ENCODE assay signal across 18 cellular contexts in genomic region chr19:6062961-6063575, GRCh38. TPM values are rescaled to one million over a fixed set of nuclear protein-coding genes. Genes with fewer than 3 reads are reported as not detected.
DNase-seq lines count a peak whose midpoint lies in the region; ATAC-seq, FAIRE-seq and TF ChIP-seq lines count a peak whose summit lies in the region.
"Had no signal": no experiment of that assay in that cellular context is flagged by ENCODE, and none has a peak within 500 bp of the region (broad histone marks: within the 10 kb centered on the region; RNA-seq: fewer than 3 reads in every experiment).

No MANE protein-coding gene starts in this region.

- DNase-seq in activated CD8-positive, alpha-beta T cell treated with anti-CD3 and anti-CD28 coated beads for 36 hours = no peak
- DNase-seq in activated CD8-positive, alpha-beta T cell treated with anti-CD3 and anti-CD28 coated beads, Interleukin-2, amount 10 ng/mL, durations not matched to agents 7 days and 5 days = no peak
- DNase-seq in K562 (ENCODE audit: extremely low read depth in 1 of 4, low spot score in 3 of 4) (no peak), mesenteric fat pad (ENCODE audit: low spot score) (peak; percentile 77), NCI-H2081 (lab: John Stamatoyannopoulos, UW) (no peak), NCI-H226 (no peak)
- DNase-seq: activated gamma-delta T cell treated with Interleukin-2 at 50 U/mL for 16 hours; NCI-H1417 treated with DMSO at 0.1 percent for 48 hours; stimulated activated CD4-positive, alpha-beta T cell treated with anti-CD3 and anti-CD28 coated beads, Interleukin-1b, Interleukin-23, amount 100 ng/mL, for 48 hours had no signal

- TF ChIP-seq CTCF in activated CD8-positive, alpha-beta T cell treated with anti-CD3 and anti-CD28 coated beads for 36 hours (IDR thresholded peaks at IDR 0.05) = no peak
- TF ChIP-seq CTCF in K562 (IDR thresholded peaks at IDR 0.05 in 2 of 3, conservative IDR thresholded peaks at IDR 0.05 in 1 of 3; ENCODE audit: insufficient read depth in 2 of 3, low read depth in 1 of 3, low read length in 3 of 3) = no peak

- no peaks in the 10 kb centered on the region for H3K36me3 Mint-ChIP-seq in activated CD8-positive, alpha-beta T cell treated with anti-CD3 and anti-CD28 coated beads for 36 hours (ENCODE audit: low read depth)
- H3K36me3 Mint-ChIP-seq in activated CD8-positive, alpha-beta T cell treated with anti-CD3 and anti-CD28 coated beads, Interleukin-2, amount 10 ng/mL, durations not matched to agents 7 days and 5 days (ENCODE audit: low read depth) = no peaks in the 10 kb centered on the region
- H3K36me3 Mint-ChIP-seq: CD4-positive, alpha-beta memory T cell; IgD-negative memory B cell had no signal

- peak overlapping the region; percentile 64 for H3K27ac Mint-ChIP-seq in activated CD8-positive, alpha-beta T cell treated with anti-CD3 and anti-CD28 coated beads for 36 hours
- no peak overlapping the region for H3K27ac Mint-ChIP-seq in activated CD8-positive, alpha-beta T cell treated with anti-CD3 and anti-CD28 coated beads, Interleukin-2, amount 10 ng/mL, durations not matched to agents 7 days and 5 days

- H3K27ac ChIP-seq in K562 (ENCODE audit: extremely low read depth, low read depth, low read length) (peak overlapping the region; percentile 85; the same call in 1 of the 3 replicates), subcutaneous abdominal adipose tissue (ENCODE audit: low read depth, low read length) (peak overlapping the region; percentile 77)
- H3K27ac ChIP-seq: cardiac muscle cell, hepatocyte had no signal

- no TSS peak for BruUV-seq in K562 (replicated peaks; lab: Mats Ljungman, UMichigan)

- no peak overlapping the region for H3K4me3 Mint-ChIP-seq in activated CD8-positive, alpha-beta T cell treated with anti-CD3 and anti-CD28 coated beads for 36 hours
- no peak overlapping the region for H3K4me3 Mint-ChIP-seq in activated CD8-positive, alpha-beta T cell treated with anti-CD3 and anti-CD28 coated beads, Interleukin-2, amount 10 ng/mL, durations not matched to agents 7 days and 5 days
- H3K4me3 Mint-ChIP-seq: IgD-negative memory B cell had no signal

- WGBS in K562 (ENCODE audit: insufficient coverage, low coverage, missing lambda C conversion rate) = 94% methylated on average over 17 of the region's 17 CpGs

- H3K36me3 ChIP-seq in K562 (ENCODE audit: control insufficient read depth, insufficient read depth, low read length) = peaks cover 2% of the 10 kb centered on the region; the same call in 1 of the 3 replicates
- peaks cover 0 to 2% (median 0%) of the 10 kb centered on the region in 5 donors for H3K36me3 ChIP-seq in subcutaneous abdominal adipose tissue (ENCODE audit: control insufficient read depth in 5 of 5, insufficient read depth in 5 of 5, low read length in 5 of 5)
- H3K36me3 ChIP-seq: cardiac muscle cell had no signal

- H3K9me3 Mint-ChIP-seq in activated CD8-positive, alpha-beta T cell treated with anti-CD3 and anti-CD28 coated beads for 36 hours = no peaks in the 10 kb centered on the region
- H3K9me3 Mint-ChIP-seq in activated CD8-positive, alpha-beta T cell treated with anti-CD3 and anti-CD28 coated beads, Interleukin-2, amount 10 ng/mL, durations not matched to agents 7 days and 5 days (ENCODE audit: insufficient read depth) = no peaks in the 10 kb centered on the region
- H3K9me3 Mint-ChIP-seq: CD4-positive, alpha-beta memory T cell; IgD-negative memory B cell had no signal

- H4K20me1 ChIP-seq in K562 (replicated peaks; ENCODE audit: control insufficient read depth, insufficient read depth, low read length) = no peaks in the 10 kb centered on the region

- in situ Hi-C loops in K562 (cut with MboI) = no loop called here

- peaks cover 53% of the 10 kb centered on the region for H3K79me2 ChIP-seq in K562 (ENCODE audit: control insufficient read depth, insufficient read depth, low read length)
- H3K79me2 ChIP-seq: hepatocyte had no signal

- H3K4me3 ChIP-seq in K562 = no peak overlapping the region
- peak overlapping the region; percentile 8 to 45 (median 36) for H3K4me3 ChIP-seq in subcutaneous abdominal adipose tissue (ENCODE audit: low read depth in 1 of 5, low read length in 5 of 5)
- H3K4me3 ChIP-seq: cardiac muscle cell, hepatocyte, lung had no signal

- H3K9me3 ChIP-seq in K562 (replicated peaks; ENCODE audit: control insufficient read depth, insufficient read depth, low read depth, low read length) (no peaks in the 10 kb centered on the region), subcutaneous abdominal adipose tissue (ENCODE audit: control insufficient read depth in 5 of 5, low read length in 5 of 5) (peaks cover 0 to 3% (median 0%) of the 10 kb centered on the region in 5 donors)

- CTCF ChIA-PET in activated CD8-positive, alpha-beta T cell treated with anti-CD3 and anti-CD28 coated beads for 36 hours (lab: Charles Lee) = interaction anchor here (0.8 to 3.4 kb wide), 4 partner anchors 13 to 76 kb away, joined by 3 to 21 read pairs (median 4); no protein-coding TSS in a partner anchor
- CTCF ChIA-PET in activated CD8-positive, alpha-beta T cell treated with anti-CD3 and anti-CD28 coated beads, Interleukin-2, amount 10 ng/mL, durations not matched to agents 7 days and 5 days (lab: Charles Lee) = interaction anchor here (0.9 to 1.7 kb wide), 9 partner anchors 10 to 363 kb away, joined by 3 to 8 read pairs (median 4); no protein-coding TSS in a partner anchor
- CTCF ChIA-PET in K562 (lab: Yijun Ruan, JAX; ENCODE audit: low intra/inter-chr PET ratio) = no interaction called here

- TF ChIP-seq RAD21 in K562 (CRISPR knock-in tag; conservative IDR thresholded peaks at IDR 0.05 in 1 of 2, IDR thresholded peaks at IDR 0.05 in 1 of 2) = no peak

- POLR2A ChIA-PET in activated CD8-positive, alpha-beta T cell treated with anti-CD3 and anti-CD28 coated beads for 36 hours (lab: Charles Lee) = interaction anchor here (0.6 kb wide), 1 partner anchor 52 kb away, joined by 3 read pairs; no protein-coding TSS in a partner anchor
- POLR2A ChIA-PET in activated CD8-positive, alpha-beta T cell treated with anti-CD3 and anti-CD28 coated beads, Interleukin-2, amount 10 ng/mL, durations not matched to agents 7 days and 5 days (lab: Charles Lee) = no interaction called here
- POLR2A ChIA-PET in K562 (lab: Yijun Ruan, JAX) = interaction anchor here (1.3 kb wide), 1 partner anchor 15 kb away, joined by 3 read pairs; no protein-coding TSS in a partner anchor

- no peak overlapping the region; the same call in 1 of the 2 replicates for H3K4me2 ChIP-seq in K562 (ENCODE audit: insufficient read depth, low read length)
- H3K4me2 ChIP-seq: hepatocyte had no signal

- peaks cover 56% of the 10 kb centered on the region for H3K4me1 Mint-ChIP-seq in activated CD8-positive, alpha-beta T cell treated with anti-CD3 and anti-CD28 coated beads for 36 hours (ENCODE audit: low read depth)
- H3K4me1 Mint-ChIP-seq in activated CD8-positive, alpha-beta T cell treated with anti-CD3 and anti-CD28 coated beads, Interleukin-2, amount 10 ng/mL, durations not matched to agents 7 days and 5 days (ENCODE audit: low read depth) = peaks cover 62% of the 10 kb centered on the region

- TF ChIP-seq POLR2A in K562 (conservative IDR thresholded peaks at IDR 0.05) = no peak

- H3K9me1 ChIP-seq in K562 (ENCODE audit: control insufficient read depth, insufficient read depth, low read length) = no peaks in the 10 kb centered on the region

- H3K27me3 ChIP-seq in K562 (ENCODE audit: control insufficient read depth in 2 of 2, insufficient read depth in 2 of 2, low read length in 2 of 2) = no peaks in the 10 kb centered on the region
- no peaks in the 10 kb centered on the region for H3K27me3 ChIP-seq in subcutaneous abdominal adipose tissue (ENCODE audit: control insufficient read depth in 5 of 5, insufficient read depth in 4 of 5, low read length in 5 of 5)
- H3K27me3 ChIP-seq: cardiac muscle cell, hepatocyte had no signal

- H2AFZ ChIP-seq in K562 (ENCODE audit: low read depth, low read length) = no peak overlapping the region
- H2AFZ ChIP-seq: hepatocyte, parathyroid adenoma had no signal

- H3K27me3 Mint-ChIP-seq in activated CD8-positive, alpha-beta T cell treated with anti-CD3 and anti-CD28 coated beads for 36 hours = no peaks in the 10 kb centered on the region
- H3K27me3 Mint-ChIP-seq in activated CD8-positive, alpha-beta T cell treated with anti-CD3 and anti-CD28 coated beads, Interleukin-2, amount 10 ng/mL, durations not matched to agents 7 days and 5 days (ENCODE audit: low read depth) = no peaks in the 10 kb centered on the region

- no peak for FAIRE-seq in K562 (lab: Jason Lieb, UNC)
- FAIRE-seq: GM12892 had no signal

- H3K4me1 ChIP-seq in K562 (replicated peaks in 1 of 2; ENCODE audit: control insufficient read depth in 2 of 2, insufficient read depth in 2 of 2, low read length in 2 of 2) (peaks cover 57 to 85% of the 10 kb centered on the region in 2 experiments), subcutaneous abdominal adipose tissue (ENCODE audit: control insufficient read depth in 5 of 5, insufficient read depth in 5 of 5, low read length in 5 of 5) (peaks cover 21 to 88% (median 81%) of the 10 kb centered on the region in 5 donors)

- no peak for ATAC-seq in activated CD8-positive, alpha-beta T cell treated with anti-CD3 and anti-CD28 coated beads for 36 hours
- no peak for ATAC-seq in activated CD8-positive, alpha-beta T cell treated with anti-CD3 and anti-CD28 coated beads, Interleukin-2, amount 10 ng/mL, durations not matched to agents 7 days and 5 days
- no peak for ATAC-seq in K562
- ATAC-seq in GM19467 (IDR thresholded peaks at IDR 0.05; ENCODE audit: unreplicated experiment) = no peak

- H3K9ac ChIP-seq in K562 (ENCODE audit: insufficient read depth in 1 of 2, low read depth in 2 of 2, low read length in 2 of 2) (peak overlapping the region in 1 of 2 experiments; percentile 57; a peak in 2 of 4 replicates), subcutaneous abdominal adipose tissue (ENCODE audit: low read length in 5 of 5) (peak overlapping the region in 4 of 5 donors; percentile 21 to 42 (median 33))
- H3K9ac ChIP-seq: parathyroid adenoma had no signal

- intact Hi-C loops in activated CD8-positive, alpha-beta T cell treated with anti-CD3 and anti-CD28 coated beads for 36 hours (cut with micrococcal nuclease) = no loop called here
- intact Hi-C loops in K562 (cut with micrococcal nuclease) = no loop called here

- TF ChIP-seq EP300 in K562 (IDR thresholded peaks at IDR 0.05; ENCODE audit: low read length) = no peak

RNA-seq across cellular contexts. Expression of gene RFX2, which starts 47.2 kb away (rescaled TPM):
- total RNA-seq in activated CD8-positive, alpha-beta T cell treated with anti-CD3 and anti-CD28 coated beads for 36 hours = 10 to 100 TPM in 1 of 2 experiments, 1 to 10 TPM in 1; 8.9 to 10.5 TPM
- 10 to 100 TPM; 12.3 to 13.8 TPM for total RNA-seq in activated CD8-positive, alpha-beta T cell treated with anti-CD3 and anti-CD28 coated beads, Interleukin-2, amount 10 ng/mL, durations not matched to agents 7 days and 5 days
- total RNA-seq in K562 (2011; cell fraction: chromatin; rRNA removed; ENCODE audit: low replicate concordance) = 29.2 and 31.8 TPM in 2 replicates
- 18.3 and 22.4 TPM in 2 replicates for total RNA-seq in K562 (2011; cell fraction: nucleolus; rRNA removed)
- 18.6 and 20.1 TPM in 2 replicates for total RNA-seq in K562 (2011; cell fraction: nucleoplasm; rRNA removed)
- total RNA-seq in K562 (2014; rRNA removed) = 18.7 and 24.0 TPM in 2 replicates
- 4.4 and 5.3 TPM in 2 replicates for total RNA-seq in K562 (2014; rRNA removed; fragmentation: Illumina TruSeq; extraction: Trizol)
- 7.4 and 7.6 TPM in 2 replicates for total RNA-seq in K562 (2015; rRNA removed; fragmentation: Illumina TruSeq; extraction: Trizol)
- 18.3 and 18.9 TPM in 2 replicates for total RNA-seq in K562 (2021)
- polyA plus RNA-seq in K562 (2011; rRNA removed) = 8.7 and 9.8 TPM in 2 replicates
- polyA plus RNA-seq in K562 (2011; cell fraction: cytosol; rRNA removed) = 14.8 and 32.1 TPM in 2 replicates
- polyA plus RNA-seq in K562 (2011; cell fraction: nucleus; rRNA removed) = 20.8 and 44.3 TPM in 2 replicates
- 10.9 and 12.9 TPM in 2 replicates for polyA plus RNA-seq in K562 (2012)
- 9.4 and 11.3 TPM in 2 replicates for polyA plus RNA-seq in K562 (2014; fragmentation: Illumina TruSeq; extraction: Trizol)
- polyA plus RNA-seq in K562 (2014; fragmentation: Nextera tagmentation; extraction: Ambion mirVana) = 1 to 10 TPM; 3.6 to 4.4 TPM
- 11.1 and 11.4 TPM in 2 replicates for polyA plus RNA-seq in K562 (2014; rRNA removed)
- 8.9 and 11.7 TPM in 2 replicates for polyA minus RNA-seq in K562 (2011; rRNA and poly(A)+ RNA removed)
- 10.7 and 12.8 TPM in 2 replicates for polyA minus RNA-seq in K562 (2011; cell fraction: cytosol; rRNA and poly(A)+ RNA removed)
- 9.2 and 11.2 TPM in 2 replicates for polyA minus RNA-seq in K562 (2011; cell fraction: nucleus; rRNA and poly(A)+ RNA removed)
- 27.9 TPM for total RNA-seq in mesenteric fat pad
